In the genomic region with DNA sequence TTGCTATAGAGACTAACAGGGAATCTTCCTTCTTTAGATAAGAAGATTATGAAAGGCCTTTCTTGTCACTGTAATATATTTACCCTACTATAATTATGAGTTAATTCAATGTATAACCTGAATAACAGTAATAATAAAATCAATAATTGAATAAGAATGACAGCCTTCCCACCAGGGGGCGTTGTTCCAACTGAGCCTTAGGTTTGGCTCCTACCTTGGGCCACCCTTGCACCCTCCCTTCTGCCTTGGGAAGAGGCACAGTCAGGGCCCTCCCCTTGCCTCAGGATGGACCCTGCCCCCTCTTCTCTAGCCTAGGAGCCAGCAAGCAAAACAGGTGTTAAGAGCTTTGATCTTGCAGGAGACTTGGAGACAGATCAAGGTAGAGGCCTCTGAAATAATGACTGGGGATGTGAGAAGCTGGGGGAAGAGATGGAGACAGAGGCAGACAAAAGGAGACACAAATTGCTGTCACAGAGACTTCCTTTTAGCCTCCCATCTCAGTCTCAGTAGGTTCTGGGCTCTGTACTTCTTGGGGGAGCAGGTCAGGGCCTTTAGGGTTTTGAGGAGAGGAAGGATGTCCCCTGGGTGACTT, we compare ENCODE assay signal across 8 cellular contexts. TPM values are rescaled to one million over a fixed set of nuclear protein-coding genes. Genes with fewer than 3 reads are reported as not detected.
DNase-seq lines count a peak whose midpoint lies in the region; TF ChIP-seq lines count a peak whose summit lies in the region.

No MANE protein-coding gene starts in this region.

- no peak overlapping the region for H2BK12ac ChIP-seq in H9 (ENCODE audit: insufficient read length, low read depth, low read length)

- no peak overlapping the region for H3T11ph ChIP-seq in H9 (ENCODE audit: low read length)

- no peak overlapping the region for H3K56ac ChIP-seq in H9 (ENCODE audit: insufficient read length, low read depth, low read length)

- intact Hi-C loops in transverse colon (cut with DNase I; ENCODE audit: low total_unique reads): no loop called here

- H3K36me3 ChIP-seq in transverse colon: no peaks in the 10 kb centered on the region

- no peak overlapping the region for H2BK120ac ChIP-seq in H9 (ENCODE audit: low read depth, low read length, poor library complexity, severe bottlenecking)

- H3K4me3 ChIP-seq in AG04449 (ENCODE audit: low read depth, low read length) (no peak overlapping the region), transverse colon (no peak overlapping the region)

- H3K79me2 ChIP-seq in H9 (ENCODE audit: insufficient read depth, low read length): no peaks in the 10 kb centered on the region

- H4K91ac ChIP-seq in H9 (ENCODE audit: insufficient read length, low read depth, low read length): no peak overlapping the region

- no peak overlapping the region for H4K5ac ChIP-seq in H9 (ENCODE audit: insufficient read length, low read depth, low read length)

- no peak overlapping the region for H2AFZ ChIP-seq in H9 (ENCODE audit: low read length)

- H3K18ac ChIP-seq in H9 (ENCODE audit: insufficient read length, low read depth, low read length): no peak overlapping the region

- no peaks in the 10 kb centered on the region for H4K20me1 ChIP-seq in H9 (ENCODE audit: control insufficient read depth, insufficient read depth, insufficient read length)

- H2AK5ac ChIP-seq in H9 (ENCODE audit: insufficient read length, low read length): no peak overlapping the region

- no peak for TF ChIP-seq POLR2A in transverse colon (IDR thresholded peaks at IDR 0.05)

- no CpG with 5 or more reads among the region's 1 CpG for WGBS in H9 (ENCODE audit: extremely low coverage, insufficient read length, low lambda C conversion rate)
- 0 to 6% methylated on average over 1 of the region's 1 CpG for WGBS in transverse colon (ENCODE audit: low coverage in 1 of 2), 2 donors

- POLR2A ChIA-PET in AG04449 (lab: Yijun Ruan, JAX): interaction anchor here (1.0 kb wide), 1 partner anchor 20 kb away, joined by 3 read pairs; no protein-coding TSS in a partner anchor

- H3K9me3 ChIP-seq in H9 (ENCODE audit: control insufficient read depth, low read depth, low read length) (no peaks in the 10 kb centered on the region), transverse colon (no peaks in the 10 kb centered on the region)

- H2BK5ac ChIP-seq in H9 (ENCODE audit: insufficient read length, low read length): no peak overlapping the region

- H3K27ac Mint-ChIP-seq in H9 (no peak overlapping the region), glutamatergic neuron (ENCODE audit: unreplicated experiment) (no peak overlapping the region)

- H3K27me3 Mint-ChIP-seq in H9 (ENCODE audit: low read depth) (peaks cover 11% of the 10 kb centered on the region), glutamatergic neuron (ENCODE audit: unreplicated experiment) (no peaks in the 10 kb centered on the region)

- H3K14ac ChIP-seq in H9 (ENCODE audit: insufficient read depth, low read length): no peak overlapping the region

- TF ChIP-seq CTCF in AG04449 (IDR thresholded peaks at IDR 0.05; ENCODE audit: insufficient read depth, low read length, missing control alignments): peak; percentile 34
- peak; percentile 81 for TF ChIP-seq CTCF in H9 (conservative IDR thresholded peaks at IDR 0.05)
- TF ChIP-seq CTCF in glutamatergic neuron (IDR thresholded peaks at IDR 0.05; ENCODE audit: partially characterized antibody, unreplicated experiment): peak; percentile 73
- TF ChIP-seq CTCF in transverse colon (IDR thresholded peaks at IDR 0.05): peak in 3 of 5 experiments; percentile 33 to 42 (median 34)

- H3K9ac ChIP-seq in H9 (ENCODE audit: extremely low read depth, insufficient read length, low read length): no peak overlapping the region

- H3K23ac ChIP-seq in H9 (ENCODE audit: insufficient read length, low read depth, low read length): no peak overlapping the region

- H3K4ac ChIP-seq in H9 (ENCODE audit: low read depth, low read length): no peak overlapping the region

- H3K36me3 Mint-ChIP-seq in H9 (ENCODE audit: insufficient read depth in 1 of 3, low read depth in 3 of 3): no peaks in the 10 kb centered on the region; a peak in 1 of 7 replicates
- H3K36me3 Mint-ChIP-seq in glutamatergic neuron (ENCODE audit: unreplicated experiment): no peaks in the 10 kb centered on the region

- H3K9me3 Mint-ChIP-seq in H9: no peaks in the 10 kb centered on the region
- H3K9me3 Mint-ChIP-seq in glutamatergic neuron (ENCODE audit: unreplicated experiment): no peaks in the 10 kb centered on the region

- no peaks in the 10 kb centered on the region for H3K23me2 ChIP-seq in H9 (ENCODE audit: insufficient read length, low read depth, low read length, poor library complexity, severe bottlenecking)

- H3K4me3 Mint-ChIP-seq in H9 (no peak overlapping the region), glutamatergic neuron (ENCODE audit: unreplicated experiment) (no peak overlapping the region)

- in situ Hi-C loops in transverse colon (cut with MboI; ENCODE audit: low pct_ligation_motif_present in 1 of 4, low pct_unique_long_range_greater_than_20kb in 1 of 4, low sequenced_read_pairs in 3 of 4): loop anchor here in 2 of 4 donors (25.0 kb wide), 2 partner anchors 195 to 420 kb away; a partner anchor contains a TSS

- H4K8ac ChIP-seq in H9 (replicated peaks; ENCODE audit: insufficient read length, low read depth, low read length): no peak overlapping the region

- H3K27ac ChIP-seq in H9 (ENCODE audit: insufficient read length, low read depth, low read length) (no peak overlapping the region), transverse colon (no peak overlapping the region), substantia nigra (ENCODE audit: low read depth, low read length, poor library complexity, severe bottlenecking) (no peak overlapping the region)

- no peak overlapping the region for H2BK15ac ChIP-seq in H9 (ENCODE audit: low read depth, low read length)

- H3K4me1 Mint-ChIP-seq in H9: peaks cover 11 to 13% of the 10 kb centered on the region in 2 experiments; a peak in 3 of 4 replicates
- no peaks in the 10 kb centered on the region for H3K4me1 Mint-ChIP-seq in glutamatergic neuron (ENCODE audit: low read depth, unreplicated experiment)

- H3K27me3 ChIP-seq in H9 (ENCODE audit: insufficient read depth, low read length) (no peaks in the 10 kb centered on the region; the same call in 1 of the 2 replicates), transverse colon (peaks cover 95% of the 10 kb centered on the region)

- CTCF ChIA-PET in AG04449 (lab: Yijun Ruan, JAX): interaction anchor here (0.6 to 4.0 kb wide), 15 partner anchors 9 to 904 kb away, joined by 3 to 28 read pairs (median 4); no protein-coding TSS in a partner anchor

- no peak for TF ChIP-seq EP300 in transverse colon (IDR thresholded peaks at IDR 0.05; ENCODE audit: low read depth)

- H3K4me1 ChIP-seq in H9 (ENCODE audit: insufficient read depth, low read length) (no peaks in the 10 kb centered on the region), transverse colon (no peaks in the 10 kb centered on the region)

- DNase-seq in AG04449 (ENCODE audit: low read depth, low spot score): no peak
- peak; percentile 80 for DNase-seq in H9
- peak; percentile 34 to 50 for DNase-seq in activated CD4-positive, alpha-beta T cell treated with anti-CD3 and anti-CD28 coated beads, Interleukin-2, amount 50 U/mL, for 48 hours
- DNase-seq in glutamatergic neuron: peak; percentile 33
- DNase-seq in transverse colon: no peak
- DNase-seq in NCI-H2107 treated with DMSO at 0.1 percent for 48 hours (lab: John Stamatoyannopoulos, UW; ENCODE audit: unreplicated experiment): no peak
- no peak for DNase-seq in substantia nigra (lab: John Stamatoyannopoulos, UW)
- DNase-seq in SHP77 (lab: John Stamatoyannopoulos, UW): no peak

- H3K79me1 ChIP-seq in H9 (ENCODE audit: insufficient read depth, low read depth, low read length, poor library complexity, severe bottlenecking): no peaks in the 10 kb centered on the region

- no peak overlapping the region for H3K4me2 ChIP-seq in H9 (ENCODE audit: insufficient read depth, insufficient read length, low read length)

- H2BK20ac ChIP-seq in H9 (ENCODE audit: low read depth, low read length, poor library complexity, severe bottlenecking): no peak overlapping the region

RNA-seq across cellular contexts. Expression of a gene that starts 40.1 kb away (rescaled TPM):
- total RNA-seq in H9 (2021) (not detected in 2 replicates), glutamatergic neuron (ENCODE audit: unreplicated experiment) (not detected), transverse colon (not detected)

Comparison
In these comparisons a context has a peak if more than half of its experiments do, and no peak if none do; other contexts are left out.
1. DNase-seq: peak in H9 (single experiment), activated CD4-positive, alpha-beta T cell treated with anti-CD3 and anti-CD28 coated beads, Interleukin-2, amount 50 U/mL, for 48 hours (2 of 2) and glutamatergic neuron (single experiment); none in AG04449 (single experiment), transverse colon (single experiment), NCI-H2107 treated with DMSO at 0.1 percent for 48 hours (single experiment), substantia nigra (0 of 49) and SHP77 (0 of 2).
2. Peak in every context shown above with its lines, with median percentiles within 50 percentile points of each other: CTCF ChIP-seq.